Comparison of ENCODE assay signal across 8 cellular contexts in the genomic region with DNA sequence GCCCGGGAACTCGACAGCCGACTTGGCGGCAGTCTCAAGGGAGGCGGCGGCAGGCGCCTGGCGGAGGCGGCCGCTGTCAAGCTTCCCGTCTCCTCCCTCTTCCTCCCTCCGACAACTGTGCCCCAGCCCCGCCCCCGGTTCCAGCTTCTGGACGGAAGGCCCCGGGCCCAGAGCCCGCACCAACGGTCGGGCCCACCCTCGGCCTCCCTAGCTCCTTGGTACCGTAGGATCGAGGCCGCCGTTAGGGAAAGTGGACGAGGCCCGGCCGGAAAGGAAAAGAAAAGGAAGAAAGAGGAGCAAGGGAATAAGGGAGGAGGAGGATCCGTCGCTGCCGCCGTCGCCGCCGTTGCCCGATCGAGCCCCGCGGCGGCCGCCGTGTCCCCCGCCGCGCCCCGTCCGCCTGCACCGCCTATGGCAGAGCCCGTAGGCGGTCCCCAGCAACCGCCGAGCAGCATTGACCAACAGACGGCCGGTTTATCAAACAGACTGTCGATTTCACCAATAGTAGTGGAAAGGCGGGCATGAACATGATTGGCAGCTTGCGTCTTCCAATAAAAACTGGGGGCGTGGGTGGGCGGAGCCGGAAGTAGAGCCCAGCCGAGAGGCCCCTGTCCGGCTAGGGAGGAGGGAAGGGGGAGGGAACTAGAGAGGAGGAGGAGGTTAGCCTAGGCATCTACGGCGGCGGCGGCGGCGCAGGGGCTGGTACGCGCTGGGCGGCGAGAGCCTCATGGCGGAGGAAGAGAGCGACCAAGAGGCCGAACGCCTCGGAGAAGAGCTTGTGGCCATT. TPM values are rescaled to one million over a fixed set of nuclear protein-coding genes. Genes with fewer than 3 reads are reported as not detected.
DNase-seq lines count a peak whose midpoint lies in the region; ATAC-seq and TF ChIP-seq lines count a peak whose summit lies in the region.

TSS of gene CGGBP1 (minus strand) at position 413 of the 787 bp plus-strand sequence. CDS start 3,029 bp downstream, outside the sequence.
TSS of gene ZNF654 (plus strand) at position 663 of the 787 bp plus-strand sequence. CDS start at position 728, 65 bp downstream.

- H3K4me3 ChIP-seq in AG10803 (ENCODE audit: low read length) = peak within 1 kb of the TSS; percentile 92

- no peak for TF ChIP-seq CTCF in AG10803 (conservative IDR thresholded peaks at IDR 0.05; ENCODE audit: low read length)

- DNase-seq in AG10803 (ENCODE audit: low read depth) (peak; percentile 99), NCI-H460 (ENCODE audit: extremely low read depth, low read depth) (peak; percentile 97), cerebellar nuclear complex (lab: John Stamatoyannopoulos, UW) (peak; percentile 93 to 97), islet precursor cell (peak; percentile 99)
- DNase-seq in activated CD4-positive, CD25-positive, alpha-beta regulatory T cell treated with anti-CD3 and anti-CD28 coated beads, Interleukin-2, amount 50 U/mL, for 72 hours = peak; percentile 98
- peak; percentile 97 to 100 (median 97) for DNase-seq in stimulated activated CD4-positive, alpha-beta T cell treated with anti-CD3 and anti-CD28 coated beads, Interleukin-12 subunit alpha, Interleukin-12 subunit beta, amount 100 ng/mL, for 48 hours (ENCODE audit: low read depth in 2 of 3, low spot score in 1 of 3)

- peak; percentile 92 for ATAC-seq in GM19043 (IDR thresholded peaks at IDR 0.05; ENCODE audit: low read depth, unreplicated experiment)
- ATAC-seq in HG03378 (IDR thresholded peaks at IDR 0.05; ENCODE audit: unreplicated experiment) = peak; percentile 95

RNA-seq across cellular contexts. Expression of gene CGGBP1, which starts in this region (rescaled TPM):
- 48.0 and 56.5 TPM in 2 replicates for total RNA-seq in NCI-H460 (2014; rRNA removed; shearing (Covaris generic))
- 30.8 and 53.0 TPM in 2 replicates for polyA plus RNA-seq in NCI-H460 (2014; cell fraction: nucleus; rRNA removed)

RNA-seq across cellular contexts. Expression of gene ZNF654, which starts in this region (rescaled TPM):
- 4.1 and 4.2 TPM in 2 replicates for total RNA-seq in NCI-H460 (2014; rRNA removed; shearing (Covaris generic))
- 2.0 and 2.4 TPM in 2 replicates for polyA plus RNA-seq in NCI-H460 (2014; cell fraction: nucleus; rRNA removed)

Comparison
In these comparisons a context has a peak if more than half of its experiments do, and no peak if none do; other contexts are left out.
1. Peak in every context shown above with its lines: DNase-seq, ATAC-seq and H3K4me3 ChIP-seq.